In the genomic region with DNA sequence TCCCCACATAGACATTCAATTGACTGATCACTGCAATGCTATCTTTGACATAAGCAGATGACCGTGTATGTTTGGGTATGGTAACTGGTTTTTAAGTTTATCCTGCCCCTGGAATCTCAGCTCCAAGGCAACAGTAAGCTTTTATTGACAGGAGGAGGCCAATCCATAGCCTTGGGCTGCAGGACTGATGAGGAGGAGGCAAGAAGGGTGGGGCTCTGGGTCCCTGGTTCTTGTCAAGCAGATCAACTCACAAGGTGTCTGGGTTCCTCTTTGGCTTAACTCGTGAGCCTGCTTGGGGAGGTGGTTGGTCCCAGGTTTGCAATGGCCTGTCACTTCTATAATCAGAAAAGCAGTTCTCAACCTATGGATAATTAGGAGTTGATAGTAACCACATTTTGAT, we compare ENCODE assay signal across 8 cellular contexts.
"Had no signal": no experiment of that assay in that cellular context is flagged by ENCODE, and none has a peak within 500 bp of the region (broad histone marks: within the 10 kb centered on the region; RNA-seq: fewer than 3 reads in every experiment).

No MANE protein-coding gene starts in this region.

- H3K9ac ChIP-seq: KMS-11 had no signal

- H3K4me3 Mint-ChIP-seq: IgD-negative memory B cell had no signal

- H3K27me3 Mint-ChIP-seq: IgD-negative memory B cell had no signal

- H3K4me1 Mint-ChIP-seq: IgD-negative memory B cell had no signal

- H3K27ac ChIP-seq: HL-60, KMS-11 had no signal

- DNase-seq: IMR-90, KBM-7, KG1 had no signal

- ATAC-seq: HepG2, K562 had no signal

- H3K4me3 ChIP-seq: K562 had no signal

- H3K4me2 ChIP-seq: KMS-11 had no signal

- H3K27ac Mint-ChIP-seq: IgD-negative memory B cell had no signal
